ENCODE assay signal across 8 cellular contexts in the genomic region with DNA sequence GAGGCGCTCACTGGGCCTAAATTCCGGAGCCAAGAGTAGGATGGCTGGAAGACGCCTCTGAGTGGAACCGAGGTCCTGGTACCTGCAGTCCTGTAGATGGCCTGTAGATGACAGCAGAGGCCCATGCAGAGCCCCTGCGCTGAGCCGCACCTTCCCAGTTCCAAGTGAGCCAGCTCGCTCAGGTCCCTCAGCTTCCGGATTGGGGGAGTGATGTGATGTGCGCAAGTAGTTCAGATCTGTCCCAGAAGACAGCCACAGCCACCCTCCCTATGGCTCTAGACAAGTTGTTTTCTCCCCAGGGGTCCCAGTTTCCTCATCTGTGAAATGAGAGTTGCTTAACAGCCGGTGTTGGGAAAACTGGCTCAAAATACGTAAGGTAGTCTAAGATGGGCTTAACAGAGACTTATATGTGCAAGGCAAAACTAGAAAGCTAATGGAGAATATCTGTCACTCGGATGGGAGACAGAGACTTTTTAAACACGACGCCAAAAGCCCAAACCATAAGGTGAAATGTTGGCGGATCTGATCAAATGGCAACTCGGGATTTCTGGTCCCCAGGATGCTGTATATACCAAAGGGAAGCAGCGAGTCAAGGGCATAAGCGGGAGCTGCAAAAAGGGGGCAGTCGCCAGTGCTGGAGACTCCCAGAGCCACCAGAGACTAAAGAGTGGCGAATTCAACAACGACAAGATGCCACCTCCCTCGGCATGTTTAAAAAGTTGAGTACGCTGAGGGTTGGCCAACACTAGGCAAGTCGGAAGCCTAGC. TPM values are rescaled to one million over a fixed set of nuclear protein-coding genes. Genes with fewer than 3 reads are reported as not detected.
A peak's percentile ranks its signal among the peaks of the same experiment; 100 is the strongest.
DNase-seq lines count a peak whose midpoint lies in the region; ATAC-seq lines count a peak whose summit lies in the region.

No MANE protein-coding gene starts in this region.

- no peaks in the 10 kb centered on the region for H3K27me3 Mint-ChIP-seq in activated CD4-positive, alpha-beta T cell treated with anti-CD3 and anti-CD28 coated beads, Interleukin-2, amount 10 ng/mL, durations not matched to agents 7 days and 5 days

- CTCF ChIA-PET in activated CD4-positive, alpha-beta T cell treated with anti-CD3 and anti-CD28 coated beads, Interleukin-2, amount 10 ng/mL, durations not matched to agents 7 days and 5 days (lab: Charles Lee): interaction anchor here (0.5 to 10.9 kb wide), 45 partner anchors 8 to 1058 kb away, joined by 3 to 274 read pairs (median 5); a partner anchor contains a TSS

- H3K36me3 Mint-ChIP-seq in activated CD4-positive, alpha-beta T cell treated with anti-CD3 and anti-CD28 coated beads, Interleukin-2, amount 10 ng/mL, durations not matched to agents 7 days and 5 days (ENCODE audit: low read depth): peaks cover 56% of the 10 kb centered on the region

- no peaks in the 10 kb centered on the region for H3K9me3 Mint-ChIP-seq in activated CD4-positive, alpha-beta T cell treated with anti-CD3 and anti-CD28 coated beads, Interleukin-2, amount 10 ng/mL, durations not matched to agents 7 days and 5 days

- POLR2A ChIA-PET in activated CD4-positive, alpha-beta T cell treated with anti-CD3 and anti-CD28 coated beads, Interleukin-2, amount 10 ng/mL, durations not matched to agents 7 days and 5 days (lab: Charles Lee): interaction anchor here (0.6 to 2.0 kb wide), 7 partner anchors 8 to 47 kb away, joined by 3 to 6 read pairs (median 4); a partner anchor contains a TSS

- ATAC-seq in GM18511 (IDR thresholded peaks at IDR 0.05; ENCODE audit: unreplicated experiment): peak; percentile 30
- peak; percentile 30 for ATAC-seq in HG03432 (IDR thresholded peaks at IDR 0.05; ENCODE audit: unreplicated experiment)

- H3K27ac Mint-ChIP-seq in activated CD4-positive, alpha-beta T cell treated with anti-CD3 and anti-CD28 coated beads, Interleukin-2, amount 10 ng/mL, durations not matched to agents 7 days and 5 days: peak overlapping the region; percentile 87

- peak overlapping the region; percentile 76 for H3K4me3 Mint-ChIP-seq in activated CD4-positive, alpha-beta T cell treated with anti-CD3 and anti-CD28 coated beads, Interleukin-2, amount 10 ng/mL, durations not matched to agents 7 days and 5 days

- peaks cover 59% of the 10 kb centered on the region for H3K4me1 Mint-ChIP-seq in activated CD4-positive, alpha-beta T cell treated with anti-CD3 and anti-CD28 coated beads, Interleukin-2, amount 10 ng/mL, durations not matched to agents 7 days and 5 days

- peak; percentile 92 for DNase-seq in 8988T
- DNase-seq in NCI-H69 (lab: John Stamatoyannopoulos, UW): peak; percentile 82
- DNase-seq in activated CD4-positive, alpha-beta T cell treated with anti-CD3 and anti-CD28 coated beads, Interleukin-2, amount 10 ng/mL, durations not matched to agents 7 days and 5 days: peak; percentile 86
- peak; percentile 86 for DNase-seq in dedifferentiated amniotic fluid mesenchymal stem cell (ENCODE audit: extremely low spot score)
- peak; percentile 94 for DNase-seq in left kidney (ENCODE audit: low read depth, low spot score)
- DNase-seq in stimulated activated CD4-positive, alpha-beta T cell treated with anti-CD3 and anti-CD28 coated beads, Interleukin-1b, Interleukin-23, amount 100 ng/mL, for 1 hour (ENCODE audit: low read depth in 2 of 2): peak; percentile 61 to 62

RNA-seq across cellular contexts. Expression of a gene that starts 0.8 kb away (rescaled TPM):
- 100 to 1,000 TPM; 135 to 140 TPM for total RNA-seq in activated CD4-positive, alpha-beta T cell treated with anti-CD3 and anti-CD28 coated beads, Interleukin-2, amount 10 ng/mL, durations not matched to agents 7 days and 5 days

RNA-seq across cellular contexts. Expression of a gene that starts 4.6 kb away (rescaled TPM):
- total RNA-seq in activated CD4-positive, alpha-beta T cell treated with anti-CD3 and anti-CD28 coated beads, Interleukin-2, amount 10 ng/mL, durations not matched to agents 7 days and 5 days: 100 to 1,000 TPM; 300 to 308 TPM

RNA-seq across cellular contexts. Expression of a gene that starts 46.9 kb away (rescaled TPM):
- total RNA-seq in activated CD4-positive, alpha-beta T cell treated with anti-CD3 and anti-CD28 coated beads, Interleukin-2, amount 10 ng/mL, durations not matched to agents 7 days and 5 days: 10 to 100 TPM; 42.3 to 49.0 TPM

RNA-seq across cellular contexts. Expression of a gene that starts 48.6 kb away (rescaled TPM):
- total RNA-seq in activated CD4-positive, alpha-beta T cell treated with anti-CD3 and anti-CD28 coated beads, Interleukin-2, amount 10 ng/mL, durations not matched to agents 7 days and 5 days: 10 to 100 TPM; 29.0 to 33.9 TPM

RNA-seq across cellular contexts. Expression of a gene that starts 58.5 kb away (rescaled TPM):
- 1 to 10 TPM in 1 of 2 experiments, under 1 TPM in 1; 1.00 to 1.1 TPM for total RNA-seq in activated CD4-positive, alpha-beta T cell treated with anti-CD3 and anti-CD28 coated beads, Interleukin-2, amount 10 ng/mL, durations not matched to agents 7 days and 5 days

Comparison
In these comparisons a context has a peak if more than half of its experiments do, and no peak if none do; other contexts are left out.
1. Peak in every context shown above with its lines: DNase-seq and ATAC-seq.